In genomic region chr3:45582407-45582806, GRCh38 we compare ENCODE assay signal across 12 cellular contexts. TPM values are rescaled to one million over a fixed set of nuclear protein-coding genes. Genes with fewer than 3 reads are reported as not detected.
DNase-seq lines count a peak whose midpoint lies in the region; ATAC-seq and TF ChIP-seq lines count a peak whose summit lies in the region.
"Had no signal": no experiment of that assay in that cellular context is flagged by ENCODE, and none has a peak within 500 bp of the region (broad histone marks: within the 10 kb centered on the region; RNA-seq: fewer than 3 reads in every experiment).

No MANE protein-coding gene starts in this region.

- H3K36me3 ChIP-seq in fibroblast of lung (ENCODE audit: control insufficient read depth, insufficient read depth, low read length) (no peaks in the 10 kb centered on the region), muscle layer of duodenum (ENCODE audit: control insufficient read depth in 1 of 2, insufficient read depth in 2 of 2, low read length in 2 of 2) (no peaks in the 10 kb centered on the region), aorta (ENCODE audit: control insufficient read depth in 1 of 2, insufficient read depth in 2 of 2, low read length in 1 of 2) (no peaks in the 10 kb centered on the region)
- no peaks in the 10 kb centered on the region for H3K36me3 ChIP-seq in CD4-positive, alpha-beta memory T cell (ENCODE audit: insufficient read depth, low read length)
- H3K36me3 ChIP-seq: tibial artery had no signal

- WGBS in aorta, 2 donors: 47 to 53% methylated on average over 2 of the region's 2 CpGs

- no peak overlapping the region for H3K9ac ChIP-seq in fibroblast of lung (ENCODE audit: insufficient read depth, low read length)

- DNase-seq in activated CD4-positive, CD25-positive, alpha-beta regulatory T cell treated with anti-CD3 and anti-CD28 coated beads, Interleukin-2, amount 50 U/mL, for 72 hours: no peak
- DNase-seq in fibroblast of lung (ENCODE audit: low read depth in 2 of 2) (peak; percentile 82 to 83), aorta (peak in 1 of 2 donors; percentile 1), amygdala (lab: John Stamatoyannopoulos, UW) (no peak), mesothelial cell of epicardium (ENCODE audit: low spot score in 2 of 2, unreplicated experiment in 2 of 2) (no peak)
- DNase-seq in CD4-positive, alpha-beta memory T cell: no peak
- DNase-seq: NCI-H1436 had no signal

- intact Hi-C loops in aorta (cut with DNase I): no loop called here
- intact Hi-C loops in CD4-positive, alpha-beta memory T cell (cut with micrococcal nuclease): no loop called here

- peak; percentile 25 to 59 for ATAC-seq in activated CD4-positive, CD25-positive, alpha-beta regulatory T cell treated with anti-CD3 and anti-CD28 coated beads, Interleukin-2, amount 50 U/mL, for 24 hours
- ATAC-seq in aorta (ENCODE audit: low FRiP score): peak; percentile 60
- ATAC-seq: A549, HCT116 had no signal

- H3K4me3 Mint-ChIP-seq in CD4-positive, alpha-beta memory T cell: no peak overlapping the region
- no peak overlapping the region for H3K4me3 Mint-ChIP-seq in mesothelial cell of epicardium

- no peaks in the 10 kb centered on the region for H3K4me1 Mint-ChIP-seq in CD4-positive, alpha-beta memory T cell
- H3K4me1 Mint-ChIP-seq in mesothelial cell of epicardium: no peaks in the 10 kb centered on the region

- H3K9me3 ChIP-seq in fibroblast of lung (ENCODE audit: control insufficient read depth, insufficient read depth, low read depth, low read length): no peaks in the 10 kb centered on the region
- no peaks in the 10 kb centered on the region for H3K9me3 ChIP-seq in muscle layer of duodenum (ENCODE audit: control insufficient read depth in 1 of 2, low read length in 2 of 2)
- no peaks in the 10 kb centered on the region for H3K9me3 ChIP-seq in aorta (ENCODE audit: control insufficient read depth, low read length)
- no peaks in the 10 kb centered on the region for H3K9me3 ChIP-seq in CD4-positive, alpha-beta memory T cell (ENCODE audit: control insufficient read depth in 1 of 2, low read length in 2 of 2)
- H3K9me3 ChIP-seq: A549, tibial artery had no signal

- H3K36me3 Mint-ChIP-seq in CD4-positive, alpha-beta memory T cell: no peaks in the 10 kb centered on the region
- H3K36me3 Mint-ChIP-seq in mesothelial cell of epicardium: no peaks in the 10 kb centered on the region

- peak overlapping the region; percentile 52 for H3K4me2 ChIP-seq in fibroblast of lung (ENCODE audit: extremely low read depth, insufficient read depth, low read length)
- H3K4me2 ChIP-seq: A549 had no signal

- POLR2A ChIA-PET in CD4-positive, alpha-beta memory T cell (lab: Charles Lee; ENCODE audit: partially characterized antibody): interaction anchor here (1.0 kb wide), 1 partner anchor 71 kb away, joined by 4 read pairs; no protein-coding TSS in a partner anchor

- CTCF ChIA-PET in CD4-positive, alpha-beta memory T cell (lab: Charles Lee; ENCODE audit: partially characterized antibody): interaction anchor here (1.1 to 1.4 kb wide), 2 partner anchors 74 to 78 kb away, joined by 3 to 4 read pairs; no protein-coding TSS in a partner anchor

- H2AFZ ChIP-seq in fibroblast of lung (ENCODE audit: low read length): no peak overlapping the region

- H3K27me3 Mint-ChIP-seq in CD4-positive, alpha-beta memory T cell: no peaks in the 10 kb centered on the region
- peaks cover 2% of the 10 kb centered on the region for H3K27me3 Mint-ChIP-seq in mesothelial cell of epicardium (ENCODE audit: low read depth)

- H3K79me2 ChIP-seq in fibroblast of lung (ENCODE audit: control insufficient read depth, insufficient read depth, low read length): no peaks in the 10 kb centered on the region

- H3K27me3 ChIP-seq in fibroblast of lung (ENCODE audit: control insufficient read depth, insufficient read depth, low read length): no peaks in the 10 kb centered on the region
- no peaks in the 10 kb centered on the region for H3K27me3 ChIP-seq in muscle layer of duodenum (ENCODE audit: low read depth, low read length)
- H3K27me3 ChIP-seq in aorta (ENCODE audit: control insufficient read depth in 1 of 2, insufficient read depth in 2 of 2, low read length in 1 of 2): no peaks in the 10 kb centered on the region
- no peaks in the 10 kb centered on the region for H3K27me3 ChIP-seq in CD4-positive, alpha-beta memory T cell (ENCODE audit: insufficient read depth, low read length)
- H3K27me3 ChIP-seq: tibial artery had no signal

- H3K4me1 ChIP-seq in fibroblast of lung (ENCODE audit: control insufficient read depth, extremely low read depth, insufficient read depth, low read length) (peaks cover 11% of the 10 kb centered on the region), muscle layer of duodenum (ENCODE audit: control insufficient read depth in 1 of 2, insufficient read depth in 2 of 2, low read length in 2 of 2) (peaks cover 8 to 13% of the 10 kb centered on the region in 2 donors), aorta (ENCODE audit: control insufficient read depth in 1 of 2, insufficient read depth in 2 of 2, low read length in 2 of 2) (no peaks in the 10 kb centered on the region)
- H3K4me1 ChIP-seq in CD4-positive, alpha-beta memory T cell (ENCODE audit: insufficient read depth, low read length): no peaks in the 10 kb centered on the region
- H3K4me1 ChIP-seq: A549 had no signal

- peaks cover 0 to 2% (median 0%) of the 10 kb centered on the region in 8 donors for H3K9me3 Mint-ChIP-seq in CD4-positive, alpha-beta memory T cell
- H3K9me3 Mint-ChIP-seq in mesothelial cell of epicardium: peaks cover 13% of the 10 kb centered on the region

- no peaks in the 10 kb centered on the region for H4K20me1 ChIP-seq in fibroblast of lung (ENCODE audit: control insufficient read depth, extremely low read depth, insufficient read depth, low read length)

- no peak overlapping the region for H3K4me3 ChIP-seq in fibroblast of lung (replicated peaks in 1 of 4; ENCODE audit: control extremely low read depth in 1 of 4, insufficient read depth in 1 of 4, low read depth in 3 of 4, low read length in 4 of 4)
- no peak overlapping the region for H3K4me3 ChIP-seq in muscle layer of duodenum (ENCODE audit: low read depth in 1 of 2, low read length in 2 of 2)
- H3K4me3 ChIP-seq in aorta (ENCODE audit: low read length in 2 of 2): no peak overlapping the region
- no peak overlapping the region for H3K4me3 ChIP-seq in CD4-positive, alpha-beta memory T cell (ENCODE audit: low read length in 2 of 2)
- H3K4me3 ChIP-seq: A549, tibial artery had no signal

- H3K27ac ChIP-seq in fibroblast of lung (ENCODE audit: insufficient read depth, low read length): no peak overlapping the region
- H3K27ac ChIP-seq in muscle layer of duodenum (ENCODE audit: low read length): peak overlapping the region; percentile 10
- H3K27ac ChIP-seq in aorta (ENCODE audit: low read depth in 1 of 2, low read length in 2 of 2): no peak overlapping the region
- H3K27ac ChIP-seq in CD4-positive, alpha-beta memory T cell (ENCODE audit: low read depth, low read length): no peak overlapping the region
- H3K27ac ChIP-seq: A549 had no signal

- TF ChIP-seq CTCF in fibroblast of lung (conservative IDR thresholded peaks at IDR 0.05 in 1 of 2, IDR thresholded peaks at IDR 0.05 in 1 of 2; ENCODE audit: low read depth in 1 of 2, low read length in 2 of 2) (no peak), mesothelial cell of epicardium (IDR thresholded peaks at IDR 0.05; ENCODE audit: unreplicated experiment) (no peak)

- no peak overlapping the region for H3K27ac Mint-ChIP-seq in CD4-positive, alpha-beta memory T cell
- H3K27ac Mint-ChIP-seq in mesothelial cell of epicardium: no peak overlapping the region

RNA-seq across cellular contexts. Expression of gene LIMD1, which starts 12.1 kb away (rescaled TPM):
- total RNA-seq in fibroblast of lung (20.0 and 33.9 TPM in 2 replicates), aorta (10 to 100 TPM; 33.6 to 50.5 TPM), mesothelial cell of epicardium (27.8 to 28.7 TPM (median 27.8 TPM) in 3 replicates)
- polyA plus RNA-seq in fibroblast of lung (16.0 and 16.8 TPM in 2 replicates), aorta (1 to 10 TPM; 4.4 to 7.7 TPM)
- polyA plus RNA-seq in fibroblast of lung (2012): 19.7 and 20.4 TPM in 2 replicates
- 148 and 253 TPM in 2 replicates for polyA minus RNA-seq in fibroblast of lung (ENCODE audit: low replicate concordance)
- 10 to 100 TPM; 29.1 to 34.0 TPM for total RNA-seq in CD4-positive, alpha-beta memory T cell
- 1 to 10 TPM; 2.6 to 7.5 TPM for polyA plus RNA-seq in CD4-positive, alpha-beta memory T cell

Comparison
In these comparisons a context has a peak if more than half of its experiments do, and no peak if none do; other contexts are left out.
1. DNase-seq: peak in fibroblast of lung (2 of 2); none in activated CD4-positive, CD25-positive, alpha-beta regulatory T cell treated with anti-CD3 and anti-CD28 coated beads, Interleukin-2, amount 50 U/mL, for 72 hours (single experiment), amygdala (0 of 56), CD4-positive, alpha-beta memory T cell (0 of 5) and mesothelial cell of epicardium (0 of 2).